ENCODE assay signal across 8 cellular contexts in genomic region chr1:240189386-240189989, GRCh38.
A peak's percentile ranks its signal among the peaks of the same experiment; 100 is the strongest.
DNase-seq lines count a peak whose midpoint lies in the region; ATAC-seq, FAIRE-seq and TF ChIP-seq lines count a peak whose summit lies in the region.

No MANE protein-coding gene starts in this region.

- H3K4me3 ChIP-seq in LNCaP clone FGC (ENCODE audit: low read depth, low read length) (no peak overlapping the region), fibroblast of pulmonary artery (replicated peaks; ENCODE audit: low read depth, low read length) (no peak overlapping the region), retinal pigment epithelial cell (ENCODE audit: low read length) (no peak overlapping the region)

- H3K36me3 Mint-ChIP-seq in T-helper 2 cell treated with Interferon-gamma antibody and Interleukin-4, amounts not matched to agents 5 μg/mL and 100 μg/mL, for 36 hours (ENCODE audit: low read depth), result no peaks in the 10 kb centered on the region

- no peaks in the 10 kb centered on the region for H3K4me1 Mint-ChIP-seq in T-helper 2 cell treated with Interferon-gamma antibody and Interleukin-4, amounts not matched to agents 5 μg/mL and 100 μg/mL, for 36 hours (ENCODE audit: low read depth)

- peak; percentile 4 for DNase-seq in activated naive CD4-positive, alpha-beta T cell treated with Interleukin-2 at 50 U/mL for 16 hours
- no peak for DNase-seq in activated naive CD4-positive, alpha-beta T cell (lab: John Stamatoyannopoulos, UW)
- peak; percentile 13 for DNase-seq in LNCaP clone FGC (ENCODE audit: low read depth)
- peak; percentile 6 for DNase-seq in T-helper 2 cell treated with Interferon-gamma antibody and Interleukin-4, amounts not matched to agents 5 μg/mL and 100 μg/mL, for 36 hours (ENCODE audit: low spot score)
- DNase-seq in fibroblast of pulmonary artery (ENCODE audit: low read depth), result peak; percentile 54
- no peak for DNase-seq in retinal pigment epithelial cell (ENCODE audit: low read depth)
- DNase-seq in H54 (ENCODE audit: insufficient read length, low spot score), result no peak

- no peak for TF ChIP-seq POLR2A in H54 (IDR thresholded peaks at IDR 0.05; ENCODE audit: low read depth, low read length)

- TF ChIP-seq CTCF in LNCaP clone FGC (IDR thresholded peaks at IDR 0.05; ENCODE audit: control insufficient read depth, extremely low read depth, insufficient read depth), result peak; percentile 66
- TF ChIP-seq CTCF in fibroblast of pulmonary artery (IDR thresholded peaks at IDR 0.05; ENCODE audit: low read length, missing control alignments), result peak; percentile 90
- TF ChIP-seq CTCF in retinal pigment epithelial cell (conservative IDR thresholded peaks at IDR 0.05; ENCODE audit: low read depth, low read length), result peak; percentile 85

- peak; percentile 69 for ATAC-seq in GM21529 (IDR thresholded peaks at IDR 0.05; ENCODE audit: unreplicated experiment)

- no peak overlapping the region for H3K27ac Mint-ChIP-seq in T-helper 2 cell treated with Interferon-gamma antibody and Interleukin-4, amounts not matched to agents 5 μg/mL and 100 μg/mL, for 36 hours

- H3K27me3 Mint-ChIP-seq in T-helper 2 cell treated with Interferon-gamma antibody and Interleukin-4, amounts not matched to agents 5 μg/mL and 100 μg/mL, for 36 hours (ENCODE audit: low read depth), result peaks cover 2% of the 10 kb centered on the region

- H3K9me3 Mint-ChIP-seq in T-helper 2 cell treated with Interferon-gamma antibody and Interleukin-4, amounts not matched to agents 5 μg/mL and 100 μg/mL, for 36 hours, result no peaks in the 10 kb centered on the region

- no peak for FAIRE-seq in H54 (lab: Jason Lieb, UNC)

- H3K4me3 Mint-ChIP-seq in T-helper 2 cell treated with Interferon-gamma antibody and Interleukin-4, amounts not matched to agents 5 μg/mL and 100 μg/mL, for 36 hours, result no peak overlapping the region

Comparison
In these comparisons a context has a peak if more than half of its experiments do, and no peak if none do; other contexts are left out.
1. DNase-seq: peak in activated naive CD4-positive, alpha-beta T cell treated with Interleukin-2 at 50 U/mL for 16 hours (single experiment), LNCaP clone FGC (single experiment), T-helper 2 cell treated with Interferon-gamma antibody and Interleukin-4, amounts not matched to agents 5 μg/mL and 100 μg/mL, for 36 hours (single experiment) and fibroblast of pulmonary artery (single experiment); none in activated naive CD4-positive, alpha-beta T cell (0 of 4), retinal pigment epithelial cell (single experiment) and H54 (single experiment).
2. Peak in every context shown above with its lines, with median percentiles within 50 percentile points of each other: CTCF ChIP-seq.